In the genomic region with DNA sequence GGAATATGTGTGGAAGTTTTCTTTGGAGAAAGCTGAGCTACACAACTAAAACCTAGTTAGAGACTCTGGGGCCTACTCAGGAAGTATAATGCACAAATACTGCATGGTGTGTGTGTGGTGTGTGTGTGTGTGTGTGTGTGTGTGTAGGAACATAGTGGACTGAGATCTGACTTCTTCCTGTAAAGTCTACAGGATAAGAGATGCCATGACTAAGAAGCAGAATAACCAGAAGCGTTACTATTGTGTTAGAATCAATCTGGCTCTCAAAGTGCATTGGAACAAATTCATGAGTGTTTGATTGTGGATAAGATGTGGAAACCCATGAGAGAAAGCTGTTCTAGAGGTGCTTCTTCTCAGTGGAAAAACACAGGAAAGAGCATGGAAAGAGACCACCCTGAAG, we compare ENCODE assay signal across 28 cellular contexts.
"Had no signal": no experiment of that assay in that cellular context is flagged by ENCODE, and none has a peak within 500 bp of the region (broad histone marks: within the 10 kb centered on the region; RNA-seq: fewer than 3 reads in every experiment).

No MANE protein-coding gene starts in this region.

- H3K9me3 Mint-ChIP-seq: neural crest cell had no signal

- H3K4me3 Mint-ChIP-seq: activated naive CD4-positive, alpha-beta T cell treated with anti-CD3 and anti-CD28 coated beads, Interleukin-2, amount 50 U/mL, for 24 hours; activated T-helper 1 cell treated with anti-CD3 and anti-CD28 coated beads, Interleukin-12 subunit alpha, Interleukin-12 subunit beta, Interleukin-2, Interleukin-4 antibody, amounts not matched to agents 30 ng/mL and 10 ng/mL and 1 ng/mL, durations not matched to agents 14 hours and 24 hours and 36 hours; memory B cell; naive thymus-derived CD8-positive, alpha-beta T cell; neural crest cell; T-helper 1 cell treated with Interleukin-12 subunit alpha and Interleukin-12 subunit beta and Interleukin-4 antibody, amounts not matched to agents 30 μg/mL and 1 μg/mL, for 36 hours had no signal

- ATAC-seq: activated CD4-positive, CD25-positive, alpha-beta regulatory T cell treated with anti-CD3 and anti-CD28 coated beads, Interleukin-2, amount 50 U/mL, for 24 hours; left colon; naive thymus-derived CD8-positive, alpha-beta T cell; stimulated activated naive CD8-positive, alpha-beta T cell treated with anti-CD3 and anti-CD28 coated beads, Interleukin-15, Interleukin-2, amounts not matched to agents 100 U/mL and 50 U/mL, for 24 hours had no signal

- H3K36me3 Mint-ChIP-seq: memory B cell had no signal

- H3K36me3 ChIP-seq: right atrium auricular region, transverse colon, WERI-Rb-1 had no signal

- H3K9ac ChIP-seq: parathyroid adenoma had no signal

- H3K4me1 Mint-ChIP-seq: memory B cell had no signal

- H3K4me1 ChIP-seq: parathyroid adenoma, right atrium auricular region, testis, transverse colon had no signal

- H3K4me3 ChIP-seq: right atrium auricular region, testis, transverse colon had no signal

- H3K9me3 ChIP-seq: right atrium auricular region, testis, transverse colon had no signal

- H3K27me3 ChIP-seq: right atrium auricular region, testis, transverse colon had no signal

- H3K27ac ChIP-seq: parathyroid adenoma, right atrium auricular region, testis, transverse colon, WERI-Rb-1 had no signal

- H3K27me3 Mint-ChIP-seq: activated naive CD4-positive, alpha-beta T cell treated with anti-CD3 and anti-CD28 coated beads, Interleukin-2, amount 50 U/mL, for 24 hours; memory B cell; naive thymus-derived CD8-positive, alpha-beta T cell had no signal

- DNase-seq: activated CD4-positive, alpha-beta T cell treated with anti-CD3 and anti-CD28 coated beads, Interleukin-2, amount 50 U/mL, for 1 hour; activated gamma-delta T cell treated with Interleukin-2 at 50 U/mL for 16 hours; activated T-cell treated with anti-CD3 and anti-CD28 coated beads for 4 hours; dermis blood vessel endothelial cell; effector CD8-positive, alpha-beta T cell; erythroblast; head of caudate nucleus; hippocampal formation; kidney; left colon; midbrain; naive thymus-derived CD8-positive, alpha-beta T cell; occipital lobe; stimulated activated CD4-positive, alpha-beta T cell treated with anti-CD3 and anti-CD28 coated beads, Interleukin-4, amount 100 ng/mL, for 1 hour; stimulated activated naive CD8-positive, alpha-beta T cell treated with anti-CD3 and anti-CD28 coated beads, Interleukin-15, Interleukin-2, amounts not matched to agents 100 U/mL and 50 U/mL, for 24 hours; SW 1271; T-helper 9 cell; testis; transverse colon; WERI-Rb-1 had no signal

- H3K27ac Mint-ChIP-seq: activated naive CD4-positive, alpha-beta T cell treated with anti-CD3 and anti-CD28 coated beads, Interleukin-2, amount 50 U/mL, for 24 hours; activated T-helper 1 cell treated with anti-CD3 and anti-CD28 coated beads, Interleukin-12 subunit alpha, Interleukin-12 subunit beta, Interleukin-2, Interleukin-4 antibody, amounts not matched to agents 30 ng/mL and 10 ng/mL and 1 ng/mL, durations not matched to agents 14 hours and 24 hours and 36 hours; memory B cell; naive thymus-derived CD8-positive, alpha-beta T cell; T-helper 1 cell treated with Interleukin-12 subunit alpha and Interleukin-12 subunit beta and Interleukin-4 antibody, amounts not matched to agents 30 μg/mL and 1 μg/mL, for 36 hours had no signal

- H3K79me2 ChIP-seq: parathyroid adenoma had no signal

- H2AFZ ChIP-seq: parathyroid adenoma had no signal
